Comparison of ENCODE assay signal across 1 cellular context in genomic region chr7:136325578-136325977, GRCh38.
TF ChIP-seq lines count a peak whose summit lies in the region.

No MANE protein-coding gene starts in this region.

TF ChIP-seq in K562, 482 proteins besides CTCF, POLR2A, EP300 and RAD21 (continued from another document):
- TF ChIP-seq ZNF316 (IDR thresholded peaks at IDR 0.05) (0 out of 2 replicates have a peak, but pooled peaks have one; percentile 12), MECOM (CRISPR knock-in tag; IDR thresholded peaks at IDR 0.05) (0 out of 2 replicates have a peak, but pooled peaks have one; percentile 5)
